1 cellular context compared by ENCODE assay signal in genomic region chr11:22800482-22800881, GRCh38.
TF ChIP-seq lines count a peak whose summit lies in the region.

No MANE protein-coding gene starts in this region.

TF ChIP-seq in K562, 482 proteins besides CTCF, POLR2A, EP300 and RAD21 (continued from another document):
- TF ChIP-seq GTF2B (IDR thresholded peaks at IDR 0.05; ENCODE audit: extremely low read depth, insufficient read length): no peak
